Comparison of ENCODE assay signal across 23 cellular contexts in the genomic region with DNA sequence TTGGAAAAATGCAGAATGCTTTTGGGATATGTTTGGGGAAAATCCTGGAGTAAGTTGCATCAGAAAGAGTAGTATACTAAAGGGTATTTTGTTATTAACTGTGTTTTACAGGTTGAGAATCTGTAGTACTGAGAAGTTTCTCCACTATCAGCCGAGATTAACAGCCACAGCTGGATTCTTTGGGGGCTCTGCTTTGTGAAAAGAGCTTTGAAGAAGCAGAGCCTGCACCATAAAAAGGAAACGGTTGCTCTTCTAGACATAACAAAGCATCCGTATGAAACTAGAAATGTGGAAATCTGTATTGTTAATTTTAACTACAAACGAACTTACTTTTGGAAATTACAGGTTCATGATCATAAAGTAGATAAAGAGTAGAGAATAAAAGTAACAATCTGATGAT. TPM values are rescaled to one million over a fixed set of nuclear protein-coding genes. Genes with fewer than 3 reads are reported as not detected.
A peak's percentile ranks its signal among the peaks of the same experiment; 100 is the strongest.
DNase-seq lines count a peak whose midpoint lies in the region; ATAC-seq and TF ChIP-seq lines count a peak whose summit lies in the region.
"Had no signal": no experiment of that assay in that cellular context is flagged by ENCODE, and none has a peak within 500 bp of the region (broad histone marks: within the 10 kb centered on the region; RNA-seq: fewer than 3 reads in every experiment).

No MANE protein-coding gene starts in this region.

- DNase-seq in GM23338 (ENCODE audit: low spot score) (peak; percentile 30), dorsolateral prefrontal cortex (no peak), neural crest cell (ENCODE audit: low read depth, low spot score) (no peak), GM20000 (ENCODE audit: low spot score) (no peak), NCI-H1436 treated with DMSO at 0.1 percent for 48 hours (lab: John Stamatoyannopoulos, UW) (no peak), upper lobe of left lung (no peak)
- DNase-seq: activated naive CD4-positive, alpha-beta T cell treated with anti-CD3 and anti-CD28 coated beads, Interleukin-2, amount 10 ng/mL, durations not matched to agents 7 days and 5 days; activated T-cell treated with anti-CD3 and anti-CD28 coated beads, Interleukin-2, amount 50 U/mL, for 48 hours; cerebellar nuclear complex; effector CD8-positive, alpha-beta T cell; gastrocnemius medialis; kidney glomerular epithelial cell; NCI-H1417 treated with DMSO at 0.1 percent for 48 hours; NCI-H2107; NK-92 treated with Interleukin-12 subunit alpha and Interleukin-12 subunit beta, amount 100 ng/mL, for 24 hours; stimulated activated CD4-positive, alpha-beta T cell treated with anti-CD3 and anti-CD28 coated beads, Interleukin-12 subunit alpha, Interleukin-12 subunit beta, amount 100 ng/mL, for 4 hours; T1000; tibial artery had no signal

- H3K79me2 ChIP-seq in GM23338 (replicated peaks; ENCODE audit: insufficient read depth) (peaks cover 100% of the 10 kb centered on the region), Loucy (ENCODE audit: insufficient read depth, low read length) (peaks cover 100% of the 10 kb centered on the region)

- peak overlapping the region; percentile 74 for H3K4me2 ChIP-seq in GM23338
- H3K4me2 ChIP-seq in Loucy (ENCODE audit: low read depth, low read length, poor library complexity, severe bottlenecking), result peak overlapping the region; percentile 81

- no peaks in the 10 kb centered on the region for H3F3A ChIP-seq in GM23338 (replicated peaks; ENCODE audit: low read depth)
- peaks cover 4% of the 10 kb centered on the region; the same call in 1 of the 2 replicates for H3F3A ChIP-seq in Loucy (ENCODE audit: low read depth)

- peaks cover 5% of the 10 kb centered on the region for H3K27me3 Mint-ChIP-seq in GM23338 (ENCODE audit: insufficient read depth, low read depth, poor library complexity)
- no peaks in the 10 kb centered on the region for H3K27me3 Mint-ChIP-seq in neural crest cell (ENCODE audit: low read depth)
- H3K27me3 Mint-ChIP-seq: activated naive CD4-positive, alpha-beta T cell treated with anti-CD3 and anti-CD28 coated beads, Interleukin-2, amount 10 ng/mL, durations not matched to agents 7 days and 5 days; stimulated activated naive CD8-positive, alpha-beta T cell treated with anti-CD3 and anti-CD28 coated beads, Interleukin-15, Interleukin-2, amounts not matched to agents 100 ng/mL and 50 ng/mL, for 24 hours had no signal

- H3K4me3 ChIP-seq in GM23338, result peak overlapping the region; percentile 25
- H3K4me3 ChIP-seq in Loucy (ENCODE audit: low read length, poor library complexity, severe bottlenecking), result peak overlapping the region; percentile 85
- peak overlapping the region in 41 of 59 donors; percentile 1 to 98 (median 32) for H3K4me3 ChIP-seq in dorsolateral prefrontal cortex
- H3K4me3 ChIP-seq in upper lobe of left lung, result no peak overlapping the region
- H3K4me3 ChIP-seq: ascending aorta, esophagus muscularis mucosa, gastrocnemius medialis, right atrium auricular region, tibial artery had no signal

- no peaks in the 10 kb centered on the region for H3K9me2 ChIP-seq in GM23338 (ENCODE audit: insufficient read depth)
- no peaks in the 10 kb centered on the region for H3K9me2 ChIP-seq in Loucy (replicated peaks; ENCODE audit: low read depth, low read length)

- TF ChIP-seq EP300 in upper lobe of left lung (IDR thresholded peaks at IDR 0.05), result no peak

- peak overlapping the region; percentile 60 for H3K9ac ChIP-seq in Loucy (ENCODE audit: low read depth, low read length, poor library complexity, severe bottlenecking)

- ATAC-seq in GM23338, result peak; percentile 41; the same call in 2 of the 3 replicates
- ATAC-seq in upper lobe of left lung (ENCODE audit: low FRiP score in 2 of 2), result no peak
- ATAC-seq: gastrocnemius medialis had no signal

- H3K9me3 ChIP-seq in Loucy (ENCODE audit: insufficient read depth, low read depth, low read length) (no peaks in the 10 kb centered on the region), upper lobe of left lung (no peaks in the 10 kb centered on the region)
- H3K9me3 ChIP-seq: ascending aorta, esophagus muscularis mucosa, gastrocnemius medialis, right atrium auricular region, tibial artery had no signal

- no peak for TF ChIP-seq POLR2A in upper lobe of left lung (IDR thresholded peaks at IDR 0.05)

- peaks cover 16% of the 10 kb centered on the region; the same call in 1 of the 2 replicates for H4K20me1 ChIP-seq in GM23338 (replicated peaks; ENCODE audit: insufficient read depth)
- peaks cover 70% of the 10 kb centered on the region for H4K20me1 ChIP-seq in Loucy (ENCODE audit: insufficient read depth, low read length, poor library complexity, severe bottlenecking)

- H2AFZ ChIP-seq in GM23338 (no peak overlapping the region), Loucy (ENCODE audit: low read length) (no peak overlapping the region)

- 31 to 51% methylated on average over 4 of the region's 4 CpGs for WGBS in upper lobe of left lung, 2 donors

- intact Hi-C loops in dorsolateral prefrontal cortex (cut with DNase I), result no loop called here

- no peaks in the 10 kb centered on the region for H3K9me3 Mint-ChIP-seq in GM23338
- no peaks in the 10 kb centered on the region for H3K9me3 Mint-ChIP-seq in neural crest cell
- H3K9me3 Mint-ChIP-seq: activated naive CD4-positive, alpha-beta T cell treated with anti-CD3 and anti-CD28 coated beads, Interleukin-2, amount 10 ng/mL, durations not matched to agents 7 days and 5 days; stimulated activated naive CD8-positive, alpha-beta T cell treated with anti-CD3 and anti-CD28 coated beads, Interleukin-15, Interleukin-2, amounts not matched to agents 100 ng/mL and 50 ng/mL, for 24 hours had no signal

- H3K4me1 Mint-ChIP-seq in GM23338 (peaks cover 83% of the 10 kb centered on the region), neural crest cell (peaks cover 59% of the 10 kb centered on the region)

- H3K27me3 ChIP-seq in GM23338 (ENCODE audit: insufficient read depth), result no peaks in the 10 kb centered on the region
- H3K27me3 ChIP-seq in Loucy (ENCODE audit: insufficient read depth, low read length, poor library complexity, severe bottlenecking), result no peaks in the 10 kb centered on the region
- H3K27me3 ChIP-seq in dorsolateral prefrontal cortex, result no peaks in the 10 kb centered on the region
- H3K27me3 ChIP-seq in upper lobe of left lung, result no peaks in the 10 kb centered on the region
- H3K27me3 ChIP-seq: ascending aorta, esophagus muscularis mucosa, gastrocnemius medialis, right atrium auricular region, tibial artery had no signal

- H3K4me3 Mint-ChIP-seq in GM23338 (peak overlapping the region; percentile 42), neural crest cell (peak overlapping the region; percentile 8)
- H3K4me3 Mint-ChIP-seq: activated naive CD4-positive, alpha-beta T cell treated with anti-CD3 and anti-CD28 coated beads, Interleukin-2, amount 10 ng/mL, durations not matched to agents 7 days and 5 days; stimulated activated naive CD8-positive, alpha-beta T cell treated with anti-CD3 and anti-CD28 coated beads, Interleukin-15, Interleukin-2, amounts not matched to agents 100 ng/mL and 50 ng/mL, for 24 hours had no signal

- peaks cover 93% of the 10 kb centered on the region for H3K4me1 ChIP-seq in GM23338 (ENCODE audit: insufficient read depth)
- peaks cover 86% of the 10 kb centered on the region for H3K4me1 ChIP-seq in Loucy (ENCODE audit: insufficient read depth, low read length, poor library complexity, severe bottlenecking)
- peaks cover 25 to 44% (median 41%) of the 10 kb centered on the region in 4 donors for H3K4me1 ChIP-seq in upper lobe of left lung

- H3K27ac ChIP-seq in GM23338 (ENCODE audit: low read depth) (0 out of 2 replicates have a peak overlapping the region, but pooled peaks have one; percentile 17), dorsolateral prefrontal cortex (peak overlapping the region in 51 of 59 donors; percentile 2 to 72 (median 49)), upper lobe of left lung (no peak overlapping the region)
- H3K27ac ChIP-seq: ascending aorta, esophagus muscularis mucosa, gastrocnemius medialis, right atrium auricular region, tibial artery had no signal

- H3K36me3 Mint-ChIP-seq in GM23338 (ENCODE audit: low read depth) (peaks cover 13% of the 10 kb centered on the region), neural crest cell (ENCODE audit: low read depth) (peaks cover 5% of the 10 kb centered on the region)

- H3K27ac Mint-ChIP-seq in GM23338 (peak overlapping the region; percentile 38; the same call in 1 of the 2 replicates), neural crest cell (ENCODE audit: unreplicated experiment) (no peak overlapping the region)
- H3K27ac Mint-ChIP-seq: activated naive CD4-positive, alpha-beta T cell treated with anti-CD3 and anti-CD28 coated beads, Interleukin-2, amount 10 ng/mL, durations not matched to agents 7 days and 5 days; stimulated activated naive CD8-positive, alpha-beta T cell treated with anti-CD3 and anti-CD28 coated beads, Interleukin-15, Interleukin-2, amounts not matched to agents 100 ng/mL and 50 ng/mL, for 24 hours had no signal

- TF ChIP-seq CTCF in GM23338 (conservative IDR thresholded peaks at IDR 0.05; ENCODE audit: low read depth in 2 of 2) (no peak), Loucy (conservative IDR thresholded peaks at IDR 0.05; ENCODE audit: low read length) (no peak), dorsolateral prefrontal cortex (IDR thresholded peaks at IDR 0.05 in 54 of 56, conservative IDR thresholded peaks at IDR 0.05 in 2 of 56; ENCODE audit: low read depth in 1 of 56, partially characterized antibody in 56 of 56) (no peak), neural crest cell (conservative IDR thresholded peaks at IDR 0.05) (no peak), GM20000 (IDR thresholded peaks at IDR 0.05; ENCODE audit: extremely low read depth, missing control alignments) (no peak), upper lobe of left lung (IDR thresholded peaks at IDR 0.05) (no peak)

- H3K36me3 ChIP-seq in GM23338 (ENCODE audit: insufficient read depth) (no peaks in the 10 kb centered on the region), Loucy (ENCODE audit: insufficient read depth, low read length) (no peaks in the 10 kb centered on the region), upper lobe of left lung (no peaks in the 10 kb centered on the region)
- H3K36me3 ChIP-seq: ascending aorta, esophagus muscularis mucosa, gastrocnemius medialis, right atrium auricular region, tibial artery had no signal

TF ChIP-seq in GM23338, 12 proteins besides CTCF, POLR2A, EP300 and RAD21 (continues in another document):
- no peak for TF ChIP-seq JUNB (IDR thresholded peaks at IDR 0.05; ENCODE audit: unreplicated experiment)

RNA-seq across cellular contexts. Expression of a gene that starts 5.3 kb away (rescaled TPM):
- total RNA-seq in GM23338 (2014; rRNA removed; shearing (Covaris generic)), result 67.7 and 78.5 TPM in 2 replicates
- 31.9 and 34.7 TPM in 2 replicates for polyA plus RNA-seq in GM23338 (2016; fragmentation: Nextera tagmentation; extraction: Ambion mirVana)
- 100 to 1,000 TPM in 109 of 120 experiments, 10 to 100 TPM in 11; 75.6 to 169 (median 124) TPM for total RNA-seq in dorsolateral prefrontal cortex
- 26.0 and 27.4 TPM in 2 replicates for total RNA-seq in neural crest cell
- total RNA-seq in upper lobe of left lung, result 10 to 100 TPM; 16.1 to 34.5 (median 19.9) TPM

Comparison
In these comparisons a context has a peak if more than half of its experiments do, and no peak if none do; other contexts are left out.
1. H3K27ac ChIP-seq: peak in GM23338 (single experiment) and dorsolateral prefrontal cortex (51 of 59); none in upper lobe of left lung (0 of 4).
2. H3K4me3 ChIP-seq: peak in GM23338 (single experiment), Loucy (single experiment) and dorsolateral prefrontal cortex (41 of 59); none in upper lobe of left lung (0 of 4).